In genomic region chr15:72456684-72457083, GRCh38 we compare ENCODE assay signal across 2 cellular contexts.
TF ChIP-seq lines count a peak whose summit lies in the region.

No MANE protein-coding gene starts in this region.

TF ChIP-seq in HEK293T, 16 proteins besides CTCF, POLR2A, EP300 and RAD21:
- peak; percentile 76 for TF ChIP-seq ZNF384 (IDR thresholded peaks at IDR 0.05)
- TF ChIP-seq FOXM1 (IDR thresholded peaks at IDR 0.05; ENCODE audit: borderline replicate concordance), result no peak

TF ChIP-seq in K562, 482 proteins besides CTCF, POLR2A, EP300 and RAD21:
- TF ChIP-seq MITF (IDR thresholded peaks at IDR 0.05), result no peak
- TF ChIP-seq, protein P1, sequence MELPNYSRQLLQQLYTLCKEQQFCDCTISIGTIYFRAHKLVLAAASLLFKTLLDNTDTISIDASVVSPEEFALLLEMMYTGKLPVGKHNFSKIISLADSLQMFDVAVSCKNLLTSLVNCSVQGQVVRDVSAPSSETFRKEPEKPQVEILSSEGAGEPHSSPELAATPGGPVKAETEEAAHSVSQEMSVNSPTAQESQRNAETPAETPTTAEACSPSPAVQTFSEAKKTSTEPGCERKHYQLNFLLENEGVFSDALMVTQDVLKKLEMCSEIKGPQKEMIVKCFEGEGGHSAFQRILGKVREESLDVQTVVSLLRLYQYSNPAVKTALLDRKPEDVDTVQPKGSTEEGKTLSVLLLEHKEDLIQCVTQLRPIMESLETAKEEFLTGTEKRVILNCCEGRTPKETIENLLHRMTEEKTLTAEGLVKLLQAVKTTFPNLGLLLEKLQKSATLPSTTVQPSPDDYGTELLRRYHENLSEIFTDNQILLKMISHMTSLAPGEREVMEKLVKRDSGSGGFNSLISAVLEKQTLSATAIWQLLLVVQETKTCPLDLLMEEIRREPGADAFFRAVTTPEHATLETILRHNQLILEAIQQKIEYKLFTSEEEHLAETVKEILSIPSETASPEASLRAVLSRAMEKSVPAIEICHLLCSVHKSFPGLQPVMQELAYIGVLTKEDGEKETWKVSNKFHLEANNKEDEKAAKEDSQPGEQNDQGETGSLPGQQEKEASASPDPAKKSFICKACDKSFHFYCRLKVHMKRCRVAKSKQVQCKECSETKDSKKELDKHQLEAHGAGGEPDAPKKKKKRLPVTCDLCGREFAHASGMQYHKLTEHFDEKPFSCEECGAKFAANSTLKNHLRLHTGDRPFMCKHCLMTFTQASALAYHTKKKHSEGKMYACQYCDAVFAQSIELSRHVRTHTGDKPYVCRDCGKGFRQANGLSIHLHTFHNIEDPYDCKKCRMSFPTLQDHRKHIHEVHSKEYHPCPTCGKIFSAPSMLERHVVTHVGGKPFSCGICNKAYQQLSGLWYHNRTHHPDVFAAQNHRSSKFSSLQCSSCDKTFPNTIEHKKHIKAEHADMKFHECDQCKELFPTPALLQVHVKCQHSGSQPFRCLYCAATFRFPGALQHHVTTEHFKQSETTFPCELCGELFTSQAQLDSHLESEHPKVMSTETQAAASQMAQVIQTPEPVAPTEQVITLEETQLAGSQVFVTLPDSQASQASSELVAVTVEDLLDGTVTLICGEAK (IDR thresholded peaks at IDR 0.05), result peak; percentile 79
- TF ChIP-seq, protein P1 (CRISPR knock-in tag; IDR thresholded peaks at IDR 0.05), result peak; percentile 72
- peak; percentile 60 for TF ChIP-seq ZNF384 (IDR thresholded peaks at IDR 0.05; ENCODE audit: low read depth, low read length)
- no peak for TF ChIP-seq ZBTB34 (CRISPR knock-in tag; IDR thresholded peaks at IDR 0.05)
